ENCODE assay signal across 9 cellular contexts in the genomic region with DNA sequence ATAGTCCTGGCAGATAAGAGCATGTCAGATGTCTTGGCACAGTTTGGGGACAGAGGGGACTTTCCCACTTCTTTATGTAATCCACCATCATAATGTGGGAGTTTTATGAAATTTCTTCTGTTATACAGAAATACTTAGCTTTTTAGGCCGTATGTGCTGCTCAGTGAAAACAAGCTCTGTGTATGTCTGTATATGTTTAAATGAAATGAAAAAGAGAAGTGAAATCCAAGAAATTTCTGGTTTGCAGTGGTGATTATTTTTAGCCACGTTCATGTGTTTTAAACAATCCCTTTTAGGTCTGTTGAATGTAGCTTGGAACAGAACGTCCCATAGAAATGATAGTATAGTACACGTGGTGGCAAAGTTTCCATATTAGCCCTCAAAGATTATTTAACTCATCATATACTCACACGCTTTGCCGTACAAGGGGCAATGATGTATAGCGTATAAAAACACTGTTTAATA. TPM values are rescaled to one million over a fixed set of nuclear protein-coding genes. Genes with fewer than 3 reads are reported as not detected.
DNase-seq lines count a peak whose midpoint lies in the region; ATAC-seq, FAIRE-seq and TF ChIP-seq lines count a peak whose summit lies in the region.
"Had no signal": no experiment of that assay in that cellular context is flagged by ENCODE, and none has a peak within 500 bp of the region (broad histone marks: within the 10 kb centered on the region; RNA-seq: fewer than 3 reads in every experiment).

No MANE protein-coding gene starts in this region.

- TF ChIP-seq EP300 in HepG2 (IDR thresholded peaks at IDR 0.05; ENCODE audit: low read depth in 2 of 2, low read length in 2 of 2) (no peak), HepG2 (CRISPR knock-in tag; IDR thresholded peaks at IDR 0.05; ENCODE audit: borderline replicate concordance) (no peak)

- in situ Hi-C loops in HepG2 (cut with HindIII; ENCODE audit: extremely low pct_ligation_motif_present, low pct_unique_long_range_greater_than_20kb), result no loop called here

- no peak for ATAC-seq in right lobe of liver
- ATAC-seq in HepG2, result no peak
- peak; percentile 60 for ATAC-seq in HG03103 (IDR thresholded peaks at IDR 0.05; ENCODE audit: low read depth, unreplicated experiment)

- no peak overlapping the region for H3K4me3 ChIP-seq in right lobe of liver
- no peak overlapping the region for H3K4me3 ChIP-seq in HepG2 (replicated peaks in 1 of 3; ENCODE audit: insufficient read depth in 1 of 3, low read depth in 2 of 3, low read length in 3 of 3)
- H3K4me3 ChIP-seq in vagina, result no peak overlapping the region

- WGBS in right lobe of liver (ENCODE audit: insufficient coverage, low coverage, low lambda C conversion rate, missing lambda C conversion rate), result 61% methylated on average over 7 of the region's 7 CpGs
- 91% methylated on average over 7 of the region's 7 CpGs for WGBS in HepG2 (ENCODE audit: low lambda C conversion rate)

- no peaks in the 10 kb centered on the region for H3K36me3 Mint-ChIP-seq in Calu3 (ENCODE audit: insufficient read depth, unreplicated experiment)

- H3K4me3 Mint-ChIP-seq in Calu3 (ENCODE audit: low read depth, unreplicated experiment), result no peak overlapping the region

- no peak overlapping the region for H3K9ac ChIP-seq in HepG2 (ENCODE audit: insufficient read depth, low read depth, low read length)

- H3K4me2 ChIP-seq in HepG2 (ENCODE audit: low read depth, low read length), result no peak overlapping the region

- BruUV-seq in HepG2 (replicated peaks; lab: Mats Ljungman, UMichigan), result no TSS peak
- no TSS peak for BruUV-seq in Calu3 (replicated peaks; lab: Mats Ljungman, UMichigan)

- 0 out of 2 replicates have a peak, but pooled peaks cover 14% of the 10 kb centered on the region for H4K20me1 ChIP-seq in HepG2 (ENCODE audit: insufficient read depth, low read length)

- H3K36me3 ChIP-seq in right lobe of liver (no peaks in the 10 kb centered on the region), HepG2 (replicated peaks in 1 of 2; ENCODE audit: control insufficient read depth in 1 of 2, insufficient read depth in 2 of 2, low read length in 2 of 2) (no peaks in the 10 kb centered on the region), vagina (no peaks in the 10 kb centered on the region)

- TF ChIP-seq RAD21 in HepG2 (CRISPR knock-in tag; IDR thresholded peaks at IDR 0.05), result no peak

- H3K27me3 ChIP-seq in right lobe of liver (no peaks in the 10 kb centered on the region), HepG2 (ENCODE audit: control insufficient read depth in 1 of 2, insufficient read depth in 2 of 2, low read length in 2 of 2) (no peaks in the 10 kb centered on the region), vagina (no peaks in the 10 kb centered on the region)

- H3K27ac ChIP-seq in right lobe of liver (peak overlapping the region in 2 of 3 donors; percentile 12 to 18), HepG2 (ENCODE audit: extremely low read length, insufficient read depth, low read length) (no peak overlapping the region), caudate nucleus (ENCODE audit: low read depth, low read length) (peak overlapping the region; percentile 79), vagina (peak overlapping the region; percentile 52)

- no peak overlapping the region for H2AFZ ChIP-seq in HepG2 (ENCODE audit: low read length)

- POLR2A ChIA-PET in HepG2 (lab: Yijun Ruan, JAX), result no interaction called here

- no peak overlapping the region for H3K27ac Mint-ChIP-seq in Calu3 (ENCODE audit: unreplicated experiment)

- DNase-seq in right lobe of liver (no peak), HepG2 (ENCODE audit: low spot score) (no peak), caudate nucleus (lab: John Stamatoyannopoulos, UW) (no peak), vagina (ENCODE audit: extremely low spot score in 2 of 2) (no peak), NCI-H1092 (lab: John Stamatoyannopoulos, UW) (no peak), Calu3 (no peak), HuH-7.5 (ENCODE audit: low spot score) (no peak)
- DNase-seq: central memory CD4-positive, alpha-beta T cell had no signal

- peaks cover 18% of the 10 kb centered on the region for H3K4me1 Mint-ChIP-seq in Calu3 (ENCODE audit: low read depth, unreplicated experiment)

- FAIRE-seq in HepG2 (lab: Jason Lieb, UNC), result no peak

- intact Hi-C loops in right lobe of liver (cut with DNase I), result no loop called here
- intact Hi-C loops in HepG2 (cut with micrococcal nuclease; ENCODE audit: unreplicated experiment), result loop anchor here (5.0 kb wide), 1 partner anchor 40 kb away; the partner anchor contains the start of gene GAB1
- intact Hi-C loops in vagina (cut with DNase I), result no loop called here
- intact Hi-C loops in Calu3 (cut with micrococcal nuclease; ENCODE audit: unreplicated experiment), result loop anchor here (5.0 kb wide), 1 partner anchor 105 kb away; no protein-coding TSS in a partner anchor

- CTCF ChIA-PET in HepG2 (lab: Yijun Ruan, JAX; ENCODE audit: low intra/inter-chr PET ratio, low total read pairs), result no interaction called here
- CTCF ChIA-PET in Calu3 (lab: Charles Lee), result no interaction called here

- TF ChIP-seq POLR2A in right lobe of liver (IDR thresholded peaks at IDR 0.05), result no peak
- no peak for TF ChIP-seq POLR2A in HepG2 (IDR thresholded peaks at IDR 0.05; ENCODE audit: insufficient read depth in 1 of 2, low read depth in 2 of 2, low read length in 2 of 2)
- TF ChIP-seq POLR2A in vagina (IDR thresholded peaks at IDR 0.05), result no peak

- H3K4me1 ChIP-seq in right lobe of liver, result peaks cover 0 to 37% (median 13%) of the 10 kb centered on the region in 4 donors
- peaks cover 60% of the 10 kb centered on the region for H3K4me1 ChIP-seq in HepG2 (ENCODE audit: insufficient read depth, low read length)
- H3K4me1 ChIP-seq in vagina, result peaks cover 90% of the 10 kb centered on the region

- no peaks in the 10 kb centered on the region for H3K27me3 Mint-ChIP-seq in Calu3 (ENCODE audit: unreplicated experiment)

- H3K9me3 ChIP-seq in right lobe of liver (no peaks in the 10 kb centered on the region), HepG2 (ENCODE audit: low read length) (no peaks in the 10 kb centered on the region), vagina (no peaks in the 10 kb centered on the region)

- H3K9me3 Mint-ChIP-seq in Calu3 (ENCODE audit: low read depth, unreplicated experiment), result no peaks in the 10 kb centered on the region

- H3K79me2 ChIP-seq in HepG2 (ENCODE audit: insufficient read depth, low read length), result peaks cover 23% of the 10 kb centered on the region

- TF ChIP-seq CTCF in right lobe of liver (IDR thresholded peaks at IDR 0.05) (no peak), HepG2 (CRISPR knock-in tag; IDR thresholded peaks at IDR 0.05) (no peak), vagina (IDR thresholded peaks at IDR 0.05) (no peak), Calu3 (IDR thresholded peaks at IDR 0.05; ENCODE audit: unreplicated experiment) (no peak)

TF ChIP-seq in HepG2, 621 proteins besides CTCF, POLR2A, EP300 and RAD21 (continues in another document):
- TF ChIP-seq KLF9 (CRISPR knock-in tag; IDR thresholded peaks at IDR 0.05; ENCODE audit: low read depth) (no peak), ZNF367 (CRISPR knock-in tag; IDR thresholded peaks at IDR 0.05; ENCODE audit: borderline replicate concordance) (no peak), FOXO4 (CRISPR knock-in tag; conservative IDR thresholded peaks at IDR 0.05) (no peak), E2F2 (CRISPR knock-in tag; IDR thresholded peaks at IDR 0.05; ENCODE audit: borderline replicate concordance) (no peak)

RNA-seq across cellular contexts. Expression of gene GAB1, which starts 41.0 kb away (rescaled TPM):
- total RNA-seq in right lobe of liver (10 to 100 TPM in 2 of 6 experiments, 1 to 10 TPM in 4; 7.0 to 13.0 (median 9.7) TPM), HepG2 (2016; rRNA removed; fragmentation: Illumina TruSeq; extraction: Trizol) (14.7 and 17.8 TPM in 2 replicates), vagina (29.0 TPM), Calu3 (2022) (8.8 and 13.4 TPM in 2 replicates)
- 9.7 and 12.8 TPM in 2 replicates for total RNA-seq in HepG2 (2016; cell fraction: cytosol; rRNA removed; fragmentation: Illumina TruSeq; extraction: Trizol; ENCODE audit: low read depth)
- 15.0 and 17.5 TPM in 2 replicates for total RNA-seq in HepG2 (2016; cell fraction: insoluble cytoplasmic fraction; rRNA removed; fragmentation: Illumina TruSeq; extraction: Trizol)
- 9.3 and 9.5 TPM in 2 replicates for total RNA-seq in HepG2 (2016; cell fraction: membrane; rRNA removed; fragmentation: Illumina TruSeq; extraction: Trizol)
- 24.7 and 28.9 TPM in 2 replicates for total RNA-seq in HepG2 (2016; cell fraction: nucleus; rRNA removed; fragmentation: Illumina TruSeq; extraction: Trizol)
- polyA plus RNA-seq in HepG2 (2011; rRNA removed), result 6.8 and 8.7 TPM in 2 replicates
- polyA plus RNA-seq in HepG2 (2011; cell fraction: cytosol; rRNA removed), result 2.3 and 3.7 TPM in 2 replicates
- polyA plus RNA-seq in HepG2 (2011; cell fraction: nucleus; rRNA removed), result 6.2 and 8.6 TPM in 2 replicates
- polyA plus RNA-seq in HepG2 (2012), result 7.5 and 8.7 TPM in 2 replicates
- 0.36 and 0.77 TPM in 2 replicates for polyA plus RNA-seq in HepG2 (2016; cell fraction: cytosol; fragmentation: Illumina TruSeq; extraction: Trizol; ENCODE audit: low read depth)
- polyA plus RNA-seq in HepG2 (2016; cell fraction: insoluble cytoplasmic fraction; fragmentation: Illumina TruSeq; extraction: Trizol; ENCODE audit: low read depth), result 13.9 and 14.1 TPM in 2 replicates
- polyA plus RNA-seq in HepG2 (2016; cell fraction: membrane; fragmentation: Illumina TruSeq; extraction: Trizol; ENCODE audit: low read depth), result 1.1 and 1.3 TPM in 2 replicates
- polyA plus RNA-seq in HepG2 (2016; cell fraction: nucleus; fragmentation: Illumina TruSeq; extraction: Trizol; ENCODE audit: insufficient read depth, low read depth), result 17.0 and 17.5 TPM in 2 replicates
- 4.9 and 14.7 TPM in 2 replicates for polyA minus RNA-seq in HepG2 (2011; rRNA and poly(A)+ RNA removed; ENCODE audit: low replicate concordance)
- polyA minus RNA-seq in HepG2 (2011; cell fraction: cytosol; rRNA and poly(A)+ RNA removed), result 6.5 and 6.9 TPM in 2 replicates
- 40.7 and 43.9 TPM in 2 replicates for polyA minus RNA-seq in HepG2 (2011; cell fraction: nucleus; rRNA and poly(A)+ RNA removed)

Comparison
In these comparisons a context has a peak if more than half of its experiments do, and no peak if none do; other contexts are left out.
1. intact Hi-C loops: an anchor here in HepG2 (5.0 kb wide) and Calu3 (5.0 kb wide); none called in right lobe of liver and vagina.